9 cellular contexts compared by ENCODE assay signal in the genomic region with DNA sequence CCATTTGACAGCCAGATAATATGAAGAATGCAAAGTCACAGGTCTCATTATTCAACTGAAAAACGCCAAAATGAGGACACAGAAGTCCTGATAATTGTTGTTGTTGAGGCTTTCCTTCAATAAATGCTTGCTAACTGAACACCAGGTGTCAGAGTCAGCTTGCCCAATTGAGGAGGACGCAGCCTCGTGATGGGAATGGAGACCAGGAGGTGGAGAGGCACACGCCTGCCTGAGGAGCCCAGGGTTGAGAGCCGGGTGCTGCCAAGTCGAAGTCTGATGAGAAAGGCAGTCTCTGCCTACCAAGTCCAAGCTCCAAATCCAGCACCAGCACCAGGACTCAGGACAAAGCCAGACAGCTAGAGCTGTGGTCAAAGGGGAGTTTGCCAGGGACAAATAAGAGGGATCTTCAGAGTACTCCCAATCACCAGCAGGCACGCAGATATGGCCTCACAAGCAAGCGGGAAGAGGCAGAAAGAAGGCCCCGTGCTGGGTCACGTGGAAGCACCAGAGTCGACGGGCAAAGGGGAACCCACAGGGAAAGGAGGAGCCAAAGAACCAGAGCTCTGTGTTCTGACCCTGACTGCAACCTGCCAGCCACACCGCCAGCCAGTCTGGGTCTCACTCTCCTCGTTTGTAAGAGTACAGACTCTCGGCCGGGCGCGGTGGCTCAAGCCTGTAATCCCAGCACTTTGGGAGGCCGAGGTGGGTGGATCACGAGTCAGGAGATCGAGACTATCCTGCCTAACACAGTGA. TPM values are rescaled to one million over a fixed set of nuclear protein-coding genes. Genes with fewer than 3 reads are reported as not detected.
A peak's percentile ranks its signal among the peaks of the same experiment; 100 is the strongest.
DNase-seq lines count a peak whose midpoint lies in the region; ATAC-seq and TF ChIP-seq lines count a peak whose summit lies in the region.
"Had no signal": no experiment of that assay in that cellular context is flagged by ENCODE, and none has a peak within 500 bp of the region (broad histone marks: within the 10 kb centered on the region; RNA-seq: fewer than 3 reads in every experiment).

No MANE protein-coding gene starts in this region.

- peak overlapping the region in 3 of 5 experiments; percentile 4 to 51 (median 33) for H3K4me3 Mint-ChIP-seq in brain
- peak overlapping the region; percentile 11 for H3K4me3 Mint-ChIP-seq in natural killer cell treated with Interleukin-12 subunit alpha and Interleukin-12 subunit beta and Interleukin-15 and Interleukin-18, amount 100 ng/mL, for 72 hours
- H3K4me3 Mint-ChIP-seq in HFFc6 = no peak overlapping the region

- ATAC-seq in natural killer cell treated with Interleukin-12 subunit alpha and Interleukin-12 subunit beta and Interleukin-15 and Interleukin-18, amount 100 ng/mL, for 72 hours = no peak
- no peak for ATAC-seq in HG02623 (IDR thresholded peaks at IDR 0.05; ENCODE audit: unreplicated experiment)

- DNase-seq in G401 (ENCODE audit: low spot score) = peak; percentile 63
- DNase-seq in NCI-H1694 (lab: John Stamatoyannopoulos, UW) = peak; percentile 3
- no peak for DNase-seq in natural killer cell treated with Interleukin-12 subunit alpha and Interleukin-12 subunit beta and Interleukin-15 and Interleukin-18, amount 100 ng/mL, for 72 hours (ENCODE audit: low spot score)
- DNase-seq in NCI-H345 treated with DMSO at 0.1 percent for 48 hours (lab: John Stamatoyannopoulos, UW; ENCODE audit: unreplicated experiment) = no peak
- DNase-seq in HFFc6 = no peak
- no peak for DNase-seq in epidermal melanocyte (ENCODE audit: insufficient read length, low spot score)
- DNase-seq: NCI-H1436 had no signal

- H3K27ac Mint-ChIP-seq in brain = peak overlapping the region; percentile 77 to 94 (median 90)
- H3K27ac Mint-ChIP-seq in natural killer cell treated with Interleukin-12 subunit alpha and Interleukin-12 subunit beta and Interleukin-15 and Interleukin-18, amount 100 ng/mL, for 72 hours = peak overlapping the region; percentile 59 to 80
- H3K27ac Mint-ChIP-seq in HFFc6 = no peak overlapping the region

- H3K27me3 Mint-ChIP-seq in brain (no peaks in the 10 kb centered on the region), HFFc6 (ENCODE audit: insufficient read depth) (no peaks in the 10 kb centered on the region; the same call in 1 of the 2 replicates)
- H3K27me3 Mint-ChIP-seq in natural killer cell treated with Interleukin-12 subunit alpha and Interleukin-12 subunit beta and Interleukin-15 and Interleukin-18, amount 100 ng/mL, for 72 hours = no peaks in the 10 kb centered on the region

- in situ Hi-C loops in G401 (cut with HindIII; ENCODE audit: low sequenced_read_pairs) = no loop called here

- H3K4me1 Mint-ChIP-seq in brain = peaks cover 78% of the 10 kb centered on the region
- peaks cover 59 to 62% of the 10 kb centered on the region in 2 donors for H3K4me1 Mint-ChIP-seq in natural killer cell treated with Interleukin-12 subunit alpha and Interleukin-12 subunit beta and Interleukin-15 and Interleukin-18, amount 100 ng/mL, for 72 hours (ENCODE audit: low read depth in 2 of 2)
- H3K4me1 Mint-ChIP-seq in HFFc6 (ENCODE audit: low read depth) = peaks cover 34% of the 10 kb centered on the region

- TF ChIP-seq CTCF in brain (conservative IDR thresholded peaks at IDR 0.05) = no peak
- TF ChIP-seq CTCF in HFFc6 (IDR thresholded peaks at IDR 0.05) = no peak

- H3K9me3 Mint-ChIP-seq in brain = no peaks in the 10 kb centered on the region
- no peaks in the 10 kb centered on the region for H3K9me3 Mint-ChIP-seq in natural killer cell treated with Interleukin-12 subunit alpha and Interleukin-12 subunit beta and Interleukin-15 and Interleukin-18, amount 100 ng/mL, for 72 hours
- H3K9me3 Mint-ChIP-seq in HFFc6 = no peaks in the 10 kb centered on the region

- H3K36me3 Mint-ChIP-seq in brain (no peaks in the 10 kb centered on the region), HFFc6 (ENCODE audit: low read depth) (peaks cover 3% of the 10 kb centered on the region; the same call in 1 of the 2 replicates)
- H3K36me3 Mint-ChIP-seq in natural killer cell treated with Interleukin-12 subunit alpha and Interleukin-12 subunit beta and Interleukin-15 and Interleukin-18, amount 100 ng/mL, for 72 hours = peaks cover 3% of the 10 kb centered on the region

RNA-seq across cellular contexts. Expression of a gene that starts 47.6 kb away (rescaled TPM):
- 27.7 and 38.2 TPM in 2 replicates for total RNA-seq in G401 (2014; rRNA removed; shearing (Covaris generic))
- 101 TPM for polyA plus RNA-seq in brain (ENCODE audit: insufficient read depth, low read depth, low replicate concordance)
- total RNA-seq in natural killer cell treated with Interleukin-12 subunit alpha and Interleukin-12 subunit beta and Interleukin-15 and Interleukin-18, amount 100 ng/mL, for 72 hours = 100 to 1,000 TPM; 204 to 244 TPM
- 100 to 1,000 TPM; 103 to 135 (median 122) TPM for total RNA-seq in HFFc6 (2021; fragmentation: NEBNext Ultra II Directional; extraction: Animal tissue kit (Norgen Biotek cat#: 25700))

Comparison
In these comparisons a context has a peak if more than half of its experiments do, and no peak if none do; other contexts are left out.
1. DNase-seq: peak in G401 (single experiment) and NCI-H1694 (single experiment); none in natural killer cell treated with Interleukin-12 subunit alpha and Interleukin-12 subunit beta and Interleukin-15 and Interleukin-18, amount 100 ng/mL, for 72 hours (single experiment), NCI-H345 treated with DMSO at 0.1 percent for 48 hours (single experiment), HFFc6 (single experiment) and epidermal melanocyte (single experiment).